In genomic region chr9:132991351-132992300, GRCh38 we compare ENCODE assay signal across 26 cellular contexts. TPM values are rescaled to one million over a fixed set of nuclear protein-coding genes. Genes with fewer than 3 reads are reported as not detected.
DNase-seq lines count a peak whose midpoint lies in the region; ATAC-seq, FAIRE-seq and TF ChIP-seq lines count a peak whose summit lies in the region.
"Had no signal": no experiment of that assay in that cellular context is flagged by ENCODE, and none has a peak within 500 bp of the region (broad histone marks: within the 10 kb centered on the region; RNA-seq: fewer than 3 reads in every experiment).

No MANE protein-coding gene starts in this region.

- no peak overlapping the region for H3K9ac ChIP-seq in SK-N-SH
- no peak overlapping the region for H3K9ac ChIP-seq in H1 (replicated peaks in 1 of 4; ENCODE audit: extremely low read depth in 1 of 4, low read depth in 3 of 4, low read length in 3 of 4)
- no peak overlapping the region for H3K9ac ChIP-seq in trophoblast cell (ENCODE audit: low read length)

- H3K4ac ChIP-seq in H1 (replicated peaks; ENCODE audit: insufficient read length, low read depth, low read length): no peak overlapping the region
- no peak overlapping the region for H3K4ac ChIP-seq in trophoblast cell (ENCODE audit: low read depth, low read length)

- H3K9me2 ChIP-seq in SK-N-SH: no peaks in the 10 kb centered on the region

- no peak for ATAC-seq in SK-N-SH treated with all-trans-retinoic acid at 6 μM for 48 hours
- ATAC-seq in GM19455 (IDR thresholded peaks at IDR 0.05; ENCODE audit: unreplicated experiment): no peak
- ATAC-seq: activated CD4-positive, alpha-beta T cell treated with anti-CD3 and anti-CD28 coated beads for 36 hours; activated T-helper 17 cell treated with anti-CD3 and anti-CD28 coated beads, Interleukin-2, amount 50 U/mL, for 72 hours; body of pancreas; T-cell had no signal

- TF ChIP-seq POLR2A in H1 (IDR thresholded peaks at IDR 0.05; ENCODE audit: control extremely low read depth in 1 of 2, low read depth in 2 of 2, low read length in 2 of 2): no peak

- no peak overlapping the region for H2AK5ac ChIP-seq in H1 (ENCODE audit: low read depth, low read length)
- no peak overlapping the region for H2AK5ac ChIP-seq in trophoblast cell (ENCODE audit: low read length)

- intact Hi-C loops in posterior vena cava (cut with DNase I): no loop called here

- no peak overlapping the region for H2AFZ ChIP-seq in SK-N-SH (ENCODE audit: low read depth)
- H2AFZ ChIP-seq in H1 (ENCODE audit: low read length): no peak overlapping the region
- no peak overlapping the region for H2AFZ ChIP-seq in trophoblast cell (ENCODE audit: insufficient read depth, low read length, poor library complexity)
- H2AFZ ChIP-seq: PC-9 had no signal

- H3K4me2 ChIP-seq in SK-N-SH (no peak overlapping the region), H1 (ENCODE audit: insufficient read depth in 1 of 2, low read depth in 2 of 2, low read length in 2 of 2) (no peak overlapping the region), trophoblast cell (ENCODE audit: low read length) (no peak overlapping the region)
- H3K4me2 ChIP-seq: PC-9 had no signal

- H2BK120ac ChIP-seq in H1 (replicated peaks; ENCODE audit: low read depth, low read length) (no peak overlapping the region), trophoblast cell (ENCODE audit: insufficient read depth, low read length, poor library complexity) (no peak overlapping the region)

- no peak overlapping the region for H4K12ac ChIP-seq in trophoblast cell (ENCODE audit: low read depth, low read length)

- H3K27ac ChIP-seq in SK-N-SH (ENCODE audit: low read depth in 2 of 2, low read length in 1 of 2): no peak overlapping the region
- H3K27ac ChIP-seq in H1 (ENCODE audit: low read depth, low read length): no peak overlapping the region
- H3K27ac ChIP-seq in trophoblast cell (ENCODE audit: low read depth, low read length): no peak overlapping the region
- H3K27ac ChIP-seq: body of pancreas, PC-9, right atrium auricular region, tibial nerve had no signal

- H3K79me2 ChIP-seq in SK-N-SH (ENCODE audit: insufficient read depth) (no peaks in the 10 kb centered on the region), H1 (ENCODE audit: control insufficient read depth in 1 of 2, insufficient read depth in 2 of 2, low read length in 2 of 2) (no peaks in the 10 kb centered on the region), trophoblast cell (ENCODE audit: control insufficient read depth, insufficient read depth, low read length, poor library complexity) (no peaks in the 10 kb centered on the region)

- POLR2A ChIA-PET in SK-N-SH (lab: Yijun Ruan, JAX): no interaction called here
- POLR2A ChIA-PET in H1 (lab: Charles Lee; ENCODE audit: partially characterized antibody): interaction anchor here (1.7 kb wide), 1 partner anchor 11 kb away, joined by 6 read pairs; no protein-coding TSS in a partner anchor

- H3K9me3 ChIP-seq in SK-N-SH (no peaks in the 10 kb centered on the region), H1 (ENCODE audit: insufficient read depth in 2 of 2, low read depth in 1 of 2, low read length in 1 of 2) (no peaks in the 10 kb centered on the region), trophoblast cell (ENCODE audit: insufficient read depth, low read depth, low read length) (peaks cover 2% of the 10 kb centered on the region)
- H3K9me3 ChIP-seq: BE2C, body of pancreas, Caco-2, right atrium auricular region, tibial nerve had no signal

- H2BK20ac ChIP-seq in H1 (ENCODE audit: low read length): no peak overlapping the region

- H4K5ac ChIP-seq in H1 (ENCODE audit: insufficient read length, low read depth, low read length): no peak overlapping the region

- no peak overlapping the region for H3K23ac ChIP-seq in H1 (ENCODE audit: insufficient read length)
- H3K23ac ChIP-seq in trophoblast cell (ENCODE audit: low read length): no peak overlapping the region

- H2BK15ac ChIP-seq in H1 (ENCODE audit: low read length): 0 out of 2 replicates have a peak overlapping the region, but pooled peaks have one; percentile 75

- no peaks in the 10 kb centered on the region for H3K23me2 ChIP-seq in H1 (ENCODE audit: low read depth, low read length)

- H4K91ac ChIP-seq in H1 (replicated peaks; ENCODE audit: insufficient read length, low read length): no peak overlapping the region
- no peak overlapping the region for H4K91ac ChIP-seq in trophoblast cell (ENCODE audit: low read depth, low read length)

- no peak overlapping the region for H3K4me3 ChIP-seq in SK-N-SH (ENCODE audit: low read depth in 2 of 2, low read length in 1 of 2)
- H3K4me3 ChIP-seq in H1 (ENCODE audit: extremely low read depth in 1 of 4, insufficient read depth in 2 of 4, low read depth in 3 of 4, low read length in 4 of 4): no peak overlapping the region
- no peak overlapping the region for H3K4me3 ChIP-seq in trophoblast cell (ENCODE audit: low read depth, low read length)
- H3K4me3 ChIP-seq: body of pancreas, PC-9, right atrium auricular region, tibial nerve had no signal

- H3K14ac ChIP-seq in H1 (ENCODE audit: insufficient read length) (no peak overlapping the region), trophoblast cell (ENCODE audit: low read length) (no peak overlapping the region)

- CTCF ChIA-PET in SK-N-SH (lab: Yijun Ruan, JAX): interaction anchor here (1.1 to 2.5 kb wide), 6 partner anchors 12 to 156 kb away, joined by 3 to 9 read pairs (median 4); no protein-coding TSS in a partner anchor
- CTCF ChIA-PET in H1 (lab: Charles Lee; ENCODE audit: partially characterized antibody): interaction anchor here (0.8 to 3.6 kb wide), 7 partner anchors 9 to 49 kb away, joined by 3 to 11 read pairs (median 5); partner anchors contain the start of gene GFI1B

- 37% methylated on average over 15 of the region's 16 CpGs for WGBS in SK-N-SH (ENCODE audit: low lambda C conversion rate)
- WGBS in H1 (ENCODE audit: extremely low coverage in 1 of 2, insufficient coverage in 1 of 2, insufficient read length in 1 of 2, insufficient replicate concordance in 2 of 2, low coverage in 1 of 2, low lambda C conversion rate in 2 of 2, missing lambda C conversion rate in 1 of 2), 2 experiments: 87% methylated on average over 16 of the region's 16 CpGs; no CpG with 5 or more reads in 1 of the 2 experiments
- no CpG with 5 or more reads among the region's 16 CpGs for WGBS in trophoblast cell (ENCODE audit: extremely low coverage, insufficient coverage, insufficient read length)

- no peak overlapping the region for H3K18ac ChIP-seq in H1 (ENCODE audit: extremely low read depth, low read length)
- no peak overlapping the region for H3K18ac ChIP-seq in trophoblast cell (ENCODE audit: low read length)

- H4K8ac ChIP-seq in H1 (ENCODE audit: extremely low read depth, insufficient read depth, low read length) (no peak overlapping the region), trophoblast cell (ENCODE audit: low read depth, low read length) (no peak overlapping the region)

- H2BK12ac ChIP-seq in H1 (ENCODE audit: low read depth, low read length) (0 out of 2 replicates have a peak overlapping the region, but pooled peaks have one; percentile 56), trophoblast cell (ENCODE audit: low read length) (no peak overlapping the region)

- H3K4me1 ChIP-seq in SK-N-SH (ENCODE audit: control insufficient read depth in 1 of 2, insufficient read depth in 2 of 2, low read depth in 1 of 2, low read length in 1 of 2) (no peaks in the 10 kb centered on the region; a peak in 1 of 4 replicates), H1 (replicated peaks in 1 of 4; ENCODE audit: control insufficient read depth in 3 of 4, insufficient read depth in 4 of 4, low read length in 3 of 4) (peaks cover 0 to 14% (median 6%) of the 10 kb centered on the region in 4 experiments; a peak in 5 of 7 replicates), trophoblast cell (ENCODE audit: control insufficient read depth in 1 of 2, insufficient read depth in 2 of 2, low read length in 2 of 2) (peaks cover 0 to 9% of the 10 kb centered on the region in 2 experiments)
- H3K4me1 ChIP-seq: BE2C, body of pancreas had no signal

- DNase-seq in SK-N-SH: peak; percentile 33
- peak; percentile 62 for DNase-seq in MV-4-11 (lab: John Stamatoyannopoulos, UW)
- no peak for DNase-seq in H1 (ENCODE audit: low read depth in 1 of 2, low spot score in 2 of 2)
- DNase-seq in posterior vena cava (ENCODE audit: low spot score): peak; percentile 12
- DNase-seq in NCI-H146 treated with DMSO at 0.1 percent for 48 hours (lab: John Stamatoyannopoulos, UW; ENCODE audit: unreplicated experiment): no peak
- no peak for DNase-seq in trophoblast cell
- DNase-seq: activated CD4-positive, alpha-beta T cell treated with anti-CD3 and anti-CD28 coated beads for 36 hours; BE2C; body of pancreas; Caco-2; naive B cell; NCI-H187 treated with DMSO at 0.1 percent for 48 hours; NCI-H82; PC-9; SHP77 treated with DMSO at 0.1 percent for 48 hours; stimulated activated CD4-positive, alpha-beta T cell treated with anti-CD3 and anti-CD28 coated beads, Interleukin-12 subunit alpha, Interleukin-12 subunit beta, amount 100 ng/mL, for 4 hours; stimulated activated CD4-positive, alpha-beta T cell treated with anti-CD3 and anti-CD28 coated beads, Interleukin-4, amount 100 ng/mL, for 4 hours had no signal

- H3K27me3 ChIP-seq in SK-N-SH (ENCODE audit: insufficient read depth) (peaks cover 35% of the 10 kb centered on the region), H1 (replicated peaks in 1 of 4; ENCODE audit: control insufficient read depth in 3 of 4, extremely low read depth in 1 of 4, insufficient read depth in 3 of 4, low read length in 3 of 4) (no peaks in the 10 kb centered on the region; a peak in 2 of 7 replicates), trophoblast cell (ENCODE audit: insufficient read depth, low read length) (no peaks in the 10 kb centered on the region)
- H3K27me3 ChIP-seq: BE2C, body of pancreas, right atrium auricular region had no signal

- H3F3A ChIP-seq in SK-N-SH (replicated peaks; ENCODE audit: insufficient read depth): no peaks in the 10 kb centered on the region

- no peak overlapping the region for H2BK5ac ChIP-seq in H1 (ENCODE audit: low read depth, low read length)
- H2BK5ac ChIP-seq in trophoblast cell (ENCODE audit: low read depth, low read length, poor library complexity): no peak overlapping the region

- no peak overlapping the region for H3K56ac ChIP-seq in H1 (replicated peaks; ENCODE audit: insufficient read length, low read depth, low read length)

- no peak for FAIRE-seq in H1 (lab: Jason Lieb, UNC)
- FAIRE-seq: A204.1 had no signal

- H4K20me1 ChIP-seq in SK-N-SH (ENCODE audit: insufficient read depth) (no peaks in the 10 kb centered on the region), H1 (replicated peaks in 1 of 2; ENCODE audit: control insufficient read depth in 1 of 2, insufficient read depth in 2 of 2, low read length in 2 of 2) (no peaks in the 10 kb centered on the region)

- H3K36me3 ChIP-seq in SK-N-SH (replicated peaks in 1 of 2; ENCODE audit: control insufficient read depth in 1 of 2, insufficient read depth in 2 of 2, low read length in 1 of 2) (no peaks in the 10 kb centered on the region), H1 (ENCODE audit: control insufficient read depth in 2 of 4, insufficient read depth in 4 of 4, low read length in 3 of 4) (no peaks in the 10 kb centered on the region), trophoblast cell (ENCODE audit: control insufficient read depth in 1 of 2, insufficient read depth in 2 of 2, low read length in 2 of 2) (no peaks in the 10 kb centered on the region)
- H3K36me3 ChIP-seq: BE2C, right atrium auricular region, tibial nerve had no signal

- TF ChIP-seq RAD21 in SK-N-SH (IDR thresholded peaks at IDR 0.05; ENCODE audit: low read length): no peak
- TF ChIP-seq RAD21 in H1 (IDR thresholded peaks at IDR 0.05 in 1 of 2, conservative IDR thresholded peaks at IDR 0.05 in 1 of 2; ENCODE audit: low read depth in 2 of 2, low read length in 2 of 2): no peak

- H3K79me1 ChIP-seq in H1 (ENCODE audit: low read depth, low read length): no peaks in the 10 kb centered on the region
- H3K79me1 ChIP-seq in trophoblast cell (ENCODE audit: low read length): no peaks in the 10 kb centered on the region

- no peak for TF ChIP-seq EP300 in SK-N-SH (IDR thresholded peaks at IDR 0.05; ENCODE audit: borderline replicate concordance in 1 of 2, low read depth in 1 of 2, low read length in 1 of 2)
- no peak for TF ChIP-seq EP300 in H1 (IDR thresholded peaks at IDR 0.05; ENCODE audit: borderline replicate concordance in 1 of 2, low read depth in 2 of 2, low read length in 2 of 2)

- TF ChIP-seq CTCF in SK-N-SH (IDR thresholded peaks at IDR 0.05) (no peak), H1 (IDR thresholded peaks at IDR 0.05; ENCODE audit: control extremely low read depth in 1 of 3, insufficient read depth in 1 of 3, low read depth in 1 of 3, low read length in 3 of 3) (no peak)

RNA-seq across cellular contexts. Expression of gene GFI1B, which starts 13.1 kb away (rescaled TPM):
- 0.03 TPM in 1 of 2 replicates, not detected in the other for polyA plus RNA-seq in SK-N-SH (2012; rRNA removed)
- 0.01 and 0.03 TPM in 2 replicates for polyA plus RNA-seq in SK-N-SH (2012; cell fraction: cytosol; rRNA removed)
- polyA plus RNA-seq in SK-N-SH (2012; cell fraction: nucleus; rRNA removed): not detected in 2 replicates
- total RNA-seq in H1 (2021; fragmentation: NEBNext Ultra II Directional; extraction: Animal tissue kit (Norgen Biotek cat#: 25700)): 0.09 and 0.71 TPM in 2 replicates
- polyA plus RNA-seq in H1 (2011; rRNA removed): 0.11 and 0.20 TPM in 2 replicates
- 0.30 TPM for polyA plus RNA-seq in H1 (2011; cell fraction: cytosol; rRNA removed)
- 0.13 TPM for polyA plus RNA-seq in H1 (2011; cell fraction: nucleus; rRNA removed)
- polyA plus RNA-seq in H1 (2012, experiment 1 of 2): 0.23 to 0.50 TPM (median 0.45 TPM) in 4 replicates
- polyA plus RNA-seq in H1 (2012, experiment 2 of 2): 0.08 TPM
- polyA plus RNA-seq in H1 (2013, experiment 1 of 2): 0.20 TPM
- polyA plus RNA-seq in H1 (2013, experiment 2 of 2): 0.39 TPM
- 0.06 and 0.59 TPM in 2 replicates for polyA minus RNA-seq in H1 (2011; rRNA and poly(A)+ RNA removed)
- not detected for polyA minus RNA-seq in H1 (2011; cell fraction: cytosol; rRNA and poly(A)+ RNA removed)
- not detected for polyA minus RNA-seq in H1 (2011; cell fraction: nucleus; rRNA and poly(A)+ RNA removed)
- not detected for total RNA-seq in posterior vena cava
- 0.07 and 0.37 TPM in 2 replicates for polyA plus RNA-seq in trophoblast cell (2013)
- total RNA-seq: activated T-helper 17 cell treated with anti-CD3 and anti-CD28 coated beads, Interleukin-2, amount 50 U/mL, for 72 hours; body of pancreas; Daoy; osteocyte; PC-9; tibial nerve had no signal

RNA-seq across cellular contexts. Expression of gene GTF3C5, which starts 39.2 kb away (rescaled TPM):
- polyA plus RNA-seq in SK-N-SH (2012; rRNA removed): 57.3 and 59.1 TPM in 2 replicates
- 29.6 and 37.0 TPM in 2 replicates for polyA plus RNA-seq in SK-N-SH (2012; cell fraction: cytosol; rRNA removed)
- 165 and 172 TPM in 2 replicates for polyA plus RNA-seq in SK-N-SH (2012; cell fraction: nucleus; rRNA removed)
- total RNA-seq in H1 (2021; fragmentation: NEBNext Ultra II Directional; extraction: Animal tissue kit (Norgen Biotek cat#: 25700)): 87.1 and 89.4 TPM in 2 replicates
- 78.7 and 104 TPM in 2 replicates for polyA plus RNA-seq in H1 (2011; rRNA removed)
- polyA plus RNA-seq in H1 (2011; cell fraction: cytosol; rRNA removed): 96.0 TPM
- 171 TPM for polyA plus RNA-seq in H1 (2011; cell fraction: nucleus; rRNA removed)
- polyA plus RNA-seq in H1 (2012, experiment 1 of 2): 72.1 to 92.5 TPM (median 89.8 TPM) in 4 replicates
- 73.5 TPM for polyA plus RNA-seq in H1 (2012, experiment 2 of 2)
- polyA plus RNA-seq in H1 (2013, experiment 1 of 2): 50.2 TPM
- 50.0 TPM for polyA plus RNA-seq in H1 (2013, experiment 2 of 2)
- polyA minus RNA-seq in H1 (2011; rRNA and poly(A)+ RNA removed): 70.6 and 79.9 TPM in 2 replicates
- polyA minus RNA-seq in H1 (2011; cell fraction: cytosol; rRNA and poly(A)+ RNA removed): 53.6 TPM
- 61.2 TPM for polyA minus RNA-seq in H1 (2011; cell fraction: nucleus; rRNA and poly(A)+ RNA removed)
- 10 to 100 TPM; 25.9 to 27.9 TPM for total RNA-seq in posterior vena cava
- 48.5 and 48.9 TPM in 2 replicates for polyA plus RNA-seq in trophoblast cell (2013)

RNA-seq across cellular contexts. Expression of gene TSC1, which starts 47.2 kb away (rescaled TPM):
- 18.3 and 27.6 TPM in 2 replicates for polyA plus RNA-seq in SK-N-SH (2012; rRNA removed)
- 7.1 and 8.2 TPM in 2 replicates for polyA plus RNA-seq in SK-N-SH (2012; cell fraction: cytosol; rRNA removed)
- 65.5 and 104 TPM in 2 replicates for polyA plus RNA-seq in SK-N-SH (2012; cell fraction: nucleus; rRNA removed)
- 39.1 and 46.0 TPM in 2 replicates for total RNA-seq in H1 (2021; fragmentation: NEBNext Ultra II Directional; extraction: Animal tissue kit (Norgen Biotek cat#: 25700))
- 36.2 and 37.2 TPM in 2 replicates for polyA plus RNA-seq in H1 (2011; rRNA removed)
- polyA plus RNA-seq in H1 (2011; cell fraction: cytosol; rRNA removed): 32.4 TPM
- polyA plus RNA-seq in H1 (2011; cell fraction: nucleus; rRNA removed): 106 TPM
- polyA plus RNA-seq in H1 (2012, experiment 1 of 2): 22.0 to 28.6 TPM (median 27.4 TPM) in 4 replicates
- polyA plus RNA-seq in H1 (2012, experiment 2 of 2): 5.3 TPM
- polyA plus RNA-seq in H1 (2013, experiment 1 of 2): 22.7 TPM
- polyA plus RNA-seq in H1 (2013, experiment 2 of 2): 19.1 TPM
- 125 and 138 TPM in 2 replicates for polyA minus RNA-seq in H1 (2011; rRNA and poly(A)+ RNA removed)
- polyA minus RNA-seq in H1 (2011; cell fraction: cytosol; rRNA and poly(A)+ RNA removed): 31.8 TPM
- polyA minus RNA-seq in H1 (2011; cell fraction: nucleus; rRNA and poly(A)+ RNA removed): 147 TPM
- 10 to 100 TPM; 32.5 to 33.5 TPM for total RNA-seq in posterior vena cava
- polyA plus RNA-seq in trophoblast cell (2013): 31.8 and 32.6 TPM in 2 replicates

Comparison
In these comparisons a context has a peak if more than half of its experiments do, and no peak if none do; other contexts are left out.
1. DNase-seq: peak in SK-N-SH (single experiment), MV-4-11 (single experiment) and posterior vena cava (single experiment); none in H1 (0 of 2), NCI-H146 treated with DMSO at 0.1 percent for 48 hours (single experiment) and trophoblast cell (0 of 2).